10 cellular contexts compared by ENCODE assay signal in the genomic region with DNA sequence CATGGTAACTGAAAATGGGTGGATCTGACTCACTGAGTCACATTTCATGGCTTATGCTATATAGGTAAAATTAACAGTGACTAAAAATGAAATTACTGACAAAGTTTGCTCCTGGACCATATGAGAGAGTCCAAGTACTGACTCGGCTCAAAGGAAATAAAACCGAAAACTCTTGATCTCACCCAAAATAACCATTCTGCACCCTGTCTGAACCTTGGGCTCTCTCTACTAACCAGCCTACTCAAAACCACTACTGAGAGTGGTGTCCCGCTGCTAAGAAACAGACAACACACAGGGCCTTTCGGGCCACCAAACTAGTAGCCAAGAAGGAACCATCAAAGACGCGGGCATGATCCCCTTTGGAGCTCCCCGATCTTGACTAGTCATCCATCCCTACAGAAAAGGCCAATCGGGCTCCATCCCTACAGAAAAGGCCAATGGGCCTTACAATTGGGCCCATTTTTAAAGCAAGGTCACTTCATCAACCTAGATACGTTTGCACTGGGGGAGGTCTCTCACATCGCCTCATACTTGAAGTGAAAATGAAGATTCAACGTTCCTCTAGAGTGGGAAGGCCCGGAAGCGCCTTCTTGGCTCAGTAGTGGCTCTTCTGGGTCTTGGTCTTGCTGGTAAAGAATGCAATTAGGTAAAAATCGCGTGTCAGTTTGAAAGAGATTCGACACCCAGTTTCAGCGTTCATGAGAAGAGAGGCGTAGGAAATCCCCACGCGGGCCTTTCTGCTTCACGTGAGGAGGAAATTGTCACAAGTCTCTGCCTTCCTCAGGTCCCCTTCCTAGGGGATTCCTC. TPM values are rescaled to one million over a fixed set of nuclear protein-coding genes. Genes with fewer than 3 reads are reported as not detected.
A peak's percentile ranks its signal among the peaks of the same experiment; 100 is the strongest.
DNase-seq lines count a peak whose midpoint lies in the region; ATAC-seq, FAIRE-seq and TF ChIP-seq lines count a peak whose summit lies in the region.
"Had no signal": no experiment of that assay in that cellular context is flagged by ENCODE, and none has a peak within 500 bp of the region (broad histone marks: within the 10 kb centered on the region; RNA-seq: fewer than 3 reads in every experiment).

No MANE protein-coding gene starts in this region.

- no peak overlapping the region for H2AK5ac ChIP-seq in neuronal stem cell (ENCODE audit: low read depth, low read length)

- H2BK12ac ChIP-seq in neuronal stem cell (ENCODE audit: low read length): no peak overlapping the region

- TF ChIP-seq CTCF in D721Med (IDR thresholded peaks at IDR 0.05; ENCODE audit: insufficient read depth, missing control alignments): no peak

- no peak overlapping the region for H4K91ac ChIP-seq in neuronal stem cell (ENCODE audit: low read depth, low read length, poor library complexity)

- H4K8ac ChIP-seq in neuronal stem cell (ENCODE audit: low read depth, low read length): no peak overlapping the region

- no peaks in the 10 kb centered on the region for H3K79me1 ChIP-seq in neuronal stem cell (ENCODE audit: low read depth, low read length)

- H3K4me2 ChIP-seq in neuronal stem cell (ENCODE audit: insufficient read depth, low read length, poor library complexity, severe bottlenecking): no peak overlapping the region

- H3K14ac ChIP-seq in neuronal stem cell (ENCODE audit: low read length): no peak overlapping the region

- no peak overlapping the region for H3K23ac ChIP-seq in neuronal stem cell (ENCODE audit: low read depth, low read length, poor library complexity)

- FAIRE-seq in D721Med (lab: Jason Lieb, UNC): no peak
- FAIRE-seq: endometrium had no signal

- no CpG with 5 or more reads among the region's 21 CpGs for WGBS in neuronal stem cell (ENCODE audit: extremely low coverage in 2 of 2, insufficient read length in 2 of 2, insufficient replicate concordance in 1 of 2), 2 donors

- no peaks in the 10 kb centered on the region for H3K4me1 ChIP-seq in neuronal stem cell (ENCODE audit: control insufficient read depth in 2 of 2, insufficient read depth in 1 of 2, low read depth in 1 of 2, low read length in 2 of 2)

- DNase-seq in activated CD4-positive, alpha-beta T cell treated with anti-CD3 and anti-CD28 coated beads, Interleukin-2, amount 50 U/mL, for 4 hours: peak; percentile 57 to 58
- peak; percentile 33 to 37 for DNase-seq in stimulated activated CD4-positive, alpha-beta T cell treated with anti-CD3 and anti-CD28 coated beads, Interleukin-15, amount 100 ng/mL, for 48 hours (ENCODE audit: low read depth in 2 of 2)
- no peak for DNase-seq in D721Med (ENCODE audit: insufficient read length, low spot score)
- no peak for DNase-seq in dermis blood vessel endothelial cell
- no peak for DNase-seq in NAMALWA (ENCODE audit: low spot score)
- no peak for DNase-seq in neuronal stem cell (ENCODE audit: low spot score)

- peaks cover 4 to 67% (median 26%) of the 10 kb centered on the region in 3 experiments for H3K27me3 ChIP-seq in neuronal stem cell (ENCODE audit: control insufficient read depth in 3 of 3, insufficient read depth in 3 of 3, low read depth in 1 of 3, low read length in 3 of 3)

- H2BK120ac ChIP-seq in neuronal stem cell (ENCODE audit: low read depth, low read length): no peak overlapping the region

- ATAC-seq in GM18858 (IDR thresholded peaks at IDR 0.05; ENCODE audit: unreplicated experiment) (peak; percentile 46), HG02973 (IDR thresholded peaks at IDR 0.05; ENCODE audit: unreplicated experiment) (peak; percentile 48)
- ATAC-seq: HCT116 had no signal

- H3K9me3 ChIP-seq in neuronal stem cell (replicated peaks in 1 of 2; ENCODE audit: control insufficient read depth in 2 of 2, insufficient read depth in 1 of 2, low read depth in 1 of 2, low read length in 2 of 2): peaks cover 2 to 5% of the 10 kb centered on the region in 2 donors

- no peak overlapping the region for H3K4ac ChIP-seq in neuronal stem cell (ENCODE audit: low read length)

- no peak overlapping the region for H3K18ac ChIP-seq in neuronal stem cell (ENCODE audit: low read length)

- H3K36me3 ChIP-seq in neuronal stem cell (replicated peaks in 1 of 2; ENCODE audit: control insufficient read depth in 2 of 2, insufficient read depth in 2 of 2, low read length in 2 of 2): no peaks in the 10 kb centered on the region

- no peak overlapping the region for H3K27ac ChIP-seq in neuronal stem cell (replicated peaks; ENCODE audit: low read length)

- no peak overlapping the region for H2AFZ ChIP-seq in neuronal stem cell (ENCODE audit: low read length)

- H2BK5ac ChIP-seq in neuronal stem cell (ENCODE audit: low read length): no peak overlapping the region

- no peak overlapping the region for H2BK15ac ChIP-seq in neuronal stem cell (ENCODE audit: low read length)

- H3K9ac ChIP-seq in neuronal stem cell (ENCODE audit: low read depth, low read length, poor library complexity): no peak overlapping the region

- H3K4me3 ChIP-seq in neuronal stem cell (ENCODE audit: low read length in 2 of 2): no peak overlapping the region

RNA-seq across cellular contexts. Expression of a gene that starts 0.7 kb away (rescaled TPM):
- not detected in 2 replicates for total RNA-seq in dermis blood vessel endothelial cell
- polyA plus RNA-seq in neuronal stem cell (2013, experiment 1 of 2): not detected
- polyA plus RNA-seq in neuronal stem cell (2013, experiment 2 of 2): not detected

RNA-seq across cellular contexts. Expression of a gene that starts 3.2 kb away (rescaled TPM):
- total RNA-seq in dermis blood vessel endothelial cell: not detected in 2 replicates
- 0.01 TPM for polyA plus RNA-seq in neuronal stem cell (2013, experiment 1 of 2)
- not detected for polyA plus RNA-seq in neuronal stem cell (2013, experiment 2 of 2)

RNA-seq across cellular contexts. Expression of a gene that starts 51.1 kb away (rescaled TPM):
- 1.8 and 5.8 TPM in 2 replicates for total RNA-seq in dermis blood vessel endothelial cell
- polyA plus RNA-seq in neuronal stem cell (2013, experiment 1 of 2): 15.5 TPM
- 13.2 TPM for polyA plus RNA-seq in neuronal stem cell (2013, experiment 2 of 2)

Comparison
In these comparisons a context has a peak if more than half of its experiments do, and no peak if none do; other contexts are left out.
1. DNase-seq: peak in activated CD4-positive, alpha-beta T cell treated with anti-CD3 and anti-CD28 coated beads, Interleukin-2, amount 50 U/mL, for 4 hours (2 of 2) and stimulated activated CD4-positive, alpha-beta T cell treated with anti-CD3 and anti-CD28 coated beads, Interleukin-15, amount 100 ng/mL, for 48 hours (2 of 2); none in D721Med (single experiment), dermis blood vessel endothelial cell (single experiment), NAMALWA (single experiment) and neuronal stem cell (single experiment).